ENCODE assay signal across 10 cellular contexts in genomic region chr3:12394516-12395271, GRCh38.
A peak's percentile ranks its signal among the peaks of the same experiment; 100 is the strongest.
DNase-seq lines count a peak whose midpoint lies in the region; ATAC-seq lines count a peak whose summit lies in the region.
"Had no signal": no experiment of that assay in that cellular context is flagged by ENCODE, and none has a peak within 500 bp of the region (broad histone marks: within the 10 kb centered on the region; RNA-seq: fewer than 3 reads in every experiment).

No MANE protein-coding gene starts in this region.

- no peaks in the 10 kb centered on the region for H3K27me3 ChIP-seq in naive thymus-derived CD4-positive, alpha-beta T cell (ENCODE audit: control insufficient read depth in 2 of 2, insufficient read depth in 2 of 2, low read length in 2 of 2)

- intact Hi-C loops in naive thymus-derived CD4-positive, alpha-beta T cell (cut with micrococcal nuclease): no loop called here
- intact Hi-C loops in Right ventricle myocardium superior (cut with DNase I): no loop called here

- H3K36me3 ChIP-seq in naive thymus-derived CD4-positive, alpha-beta T cell (ENCODE audit: control insufficient read depth in 2 of 3, insufficient read depth in 3 of 3, low read length in 3 of 3): no peaks in the 10 kb centered on the region

- H3K27ac ChIP-seq in naive thymus-derived CD4-positive, alpha-beta T cell (ENCODE audit: low read depth, low read length): no peak overlapping the region

- no peak overlapping the region for H3K27ac Mint-ChIP-seq in activated CD8-positive, alpha-beta memory T cell treated with anti-CD3 and anti-CD28 coated beads, Interleukin-2, amount 10 ng/mL, durations not matched to agents 7 days and 5 days
- H3K27ac Mint-ChIP-seq in naive thymus-derived CD4-positive, alpha-beta T cell: no peak overlapping the region
- H3K27ac Mint-ChIP-seq in naive thymus-derived CD8-positive, alpha-beta T cell: peak overlapping the region in 1 of 10 donors; percentile 13

- peaks cover 2% of the 10 kb centered on the region for H3K36me3 Mint-ChIP-seq in activated CD8-positive, alpha-beta memory T cell treated with anti-CD3 and anti-CD28 coated beads, Interleukin-2, amount 10 ng/mL, durations not matched to agents 7 days and 5 days
- H3K36me3 Mint-ChIP-seq in naive thymus-derived CD4-positive, alpha-beta T cell: no peaks in the 10 kb centered on the region
- H3K36me3 Mint-ChIP-seq in naive thymus-derived CD8-positive, alpha-beta T cell: no peaks in the 10 kb centered on the region

- H3K4me3 ChIP-seq in naive thymus-derived CD4-positive, alpha-beta T cell (ENCODE audit: low read length): peak overlapping the region; percentile 14

- no peaks in the 10 kb centered on the region for H3K9me3 ChIP-seq in naive thymus-derived CD4-positive, alpha-beta T cell (ENCODE audit: control insufficient read depth in 2 of 3, low read length in 3 of 3)

- no peak for ATAC-seq in activated CD8-positive, alpha-beta memory T cell treated with anti-CD3 and anti-CD28 coated beads, Interleukin-2, amount 10 ng/mL, durations not matched to agents 7 days and 5 days
- ATAC-seq in HG02588 (IDR thresholded peaks at IDR 0.05; ENCODE audit: unreplicated experiment) (peak; percentile 9), Right ventricle myocardium superior (ENCODE audit: poor library complexity) (no peak)
- ATAC-seq in naive thymus-derived CD4-positive, alpha-beta T cell: no peak
- ATAC-seq in naive thymus-derived CD8-positive, alpha-beta T cell: no peak

- H3K4me1 Mint-ChIP-seq in activated CD8-positive, alpha-beta memory T cell treated with anti-CD3 and anti-CD28 coated beads, Interleukin-2, amount 10 ng/mL, durations not matched to agents 7 days and 5 days: peaks cover 15% of the 10 kb centered on the region
- H3K4me1 Mint-ChIP-seq in naive thymus-derived CD4-positive, alpha-beta T cell: peaks cover 0 to 15% (median 0%) of the 10 kb centered on the region in 7 donors
- H3K4me1 Mint-ChIP-seq in naive thymus-derived CD8-positive, alpha-beta T cell: peaks cover 0 to 5% (median 0%) of the 10 kb centered on the region in 4 donors

- CTCF ChIA-PET in activated CD8-positive, alpha-beta memory T cell treated with anti-CD3 and anti-CD28 coated beads, Interleukin-2, amount 10 ng/mL, durations not matched to agents 7 days and 5 days (lab: Charles Lee): interaction anchor here (1.1 to 1.6 kb wide), 4 partner anchors 85 to 259 kb away, joined by 3 to 7 read pairs (median 5); no protein-coding TSS in a partner anchor
- CTCF ChIA-PET in naive thymus-derived CD4-positive, alpha-beta T cell (lab: Charles Lee): interaction anchor here (0.7 kb wide), 1 partner anchor 1133 kb away, joined by 3 read pairs; no protein-coding TSS in a partner anchor

- peaks cover 40% of the 10 kb centered on the region for H3K27me3 Mint-ChIP-seq in activated CD8-positive, alpha-beta memory T cell treated with anti-CD3 and anti-CD28 coated beads, Interleukin-2, amount 10 ng/mL, durations not matched to agents 7 days and 5 days
- peaks cover 22 to 38% (median 23%) of the 10 kb centered on the region in 5 donors for H3K27me3 Mint-ChIP-seq in naive thymus-derived CD4-positive, alpha-beta T cell
- peaks cover 4 to 34% (median 12%) of the 10 kb centered on the region in 5 donors for H3K27me3 Mint-ChIP-seq in naive thymus-derived CD8-positive, alpha-beta T cell

- no peaks in the 10 kb centered on the region for H3K4me1 ChIP-seq in naive thymus-derived CD4-positive, alpha-beta T cell (ENCODE audit: control insufficient read depth in 2 of 2, insufficient read depth in 2 of 2, low read length in 2 of 2)

- POLR2A ChIA-PET in naive thymus-derived CD4-positive, alpha-beta T cell (lab: Charles Lee): no interaction called here
- POLR2A ChIA-PET in naive thymus-derived CD8-positive, alpha-beta T cell (lab: Charles Lee): no interaction called here

- peak overlapping the region; percentile 63 for H3K4me3 Mint-ChIP-seq in activated CD8-positive, alpha-beta memory T cell treated with anti-CD3 and anti-CD28 coated beads, Interleukin-2, amount 10 ng/mL, durations not matched to agents 7 days and 5 days
- H3K4me3 Mint-ChIP-seq in naive thymus-derived CD4-positive, alpha-beta T cell: no peak overlapping the region
- H3K4me3 Mint-ChIP-seq in naive thymus-derived CD8-positive, alpha-beta T cell: no peak overlapping the region

- no peak for DNase-seq in activated CD8-positive, alpha-beta memory T cell treated with anti-CD3 and anti-CD28 coated beads, Interleukin-2, amount 10 ng/mL, durations not matched to agents 7 days and 5 days
- no peak for DNase-seq in activated CD8-positive, alpha-beta memory T cell treated with anti-CD3 and anti-CD28 coated beads, Interleukin-2, amount 50 U/mL, for 4 hours
- peak; percentile 30 for DNase-seq in MV-4-11 (lab: John Stamatoyannopoulos, UW)
- DNase-seq in naive thymus-derived CD4-positive, alpha-beta T cell: no peak
- DNase-seq in activated naive CD4-positive, alpha-beta T cell (lab: John Stamatoyannopoulos, UW): no peak
- DNase-seq in naive thymus-derived CD8-positive, alpha-beta T cell: no peak
- DNase-seq in Right ventricle myocardium superior: no peak
- DNase-seq: head of caudate nucleus, NCI-H1105 had no signal

- no peaks in the 10 kb centered on the region for H3K9me3 Mint-ChIP-seq in activated CD8-positive, alpha-beta memory T cell treated with anti-CD3 and anti-CD28 coated beads, Interleukin-2, amount 10 ng/mL, durations not matched to agents 7 days and 5 days (ENCODE audit: low read depth)
- no peaks in the 10 kb centered on the region for H3K9me3 Mint-ChIP-seq in naive thymus-derived CD4-positive, alpha-beta T cell
- no peaks in the 10 kb centered on the region for H3K9me3 Mint-ChIP-seq in naive thymus-derived CD8-positive, alpha-beta T cell
